In genomic region chr3:138049157-138049919, GRCh38 we compare ENCODE assay signal across 1 cellular context.
TF ChIP-seq lines count a peak whose summit lies in the region.

No MANE protein-coding gene starts in this region.

TF ChIP-seq in H1, 55 proteins besides CTCF, POLR2A, EP300 and RAD21:
- TF ChIP-seq POLR2AphosphoS5 (IDR thresholded peaks at IDR 0.05; ENCODE audit: low read depth, low read length) (no peak), CEBPB (IDR thresholded peaks at IDR 0.05; ENCODE audit: low read depth, low read length) (no peak), NRF1 (IDR thresholded peaks at IDR 0.05; ENCODE audit: low read depth, low read length) (no peak), CREB1 (IDR thresholded peaks at IDR 0.05) (peak; percentile 52; the same call in 1 of the 2 replicates), ZNF274 (IDR thresholded peaks at IDR 0.05; ENCODE audit: borderline replicate concordance, extremely low read depth, low read length) (no peak), KDM5A (IDR thresholded peaks at IDR 0.05; ENCODE audit: low read length) (no peak), KDM1A (IDR thresholded peaks at IDR 0.05; ENCODE audit: borderline replicate concordance, low read length) (no peak), RFX5 (IDR thresholded peaks at IDR 0.05; ENCODE audit: borderline replicate concordance, low read depth, low read length) (peak; percentile 71; the same call in 1 of the 2 replicates), TAF7 (optimal IDR thresholded peaks at IDR 0.05; ENCODE audit: borderline replicate concordance, low read depth, low read length) (no peak)
TF ChIP-seq in H1: peak in this region for 2.
